Comparison of ENCODE assay signal across 8 cellular contexts in genomic region chr14:39176263-39177167, GRCh38. TPM values are rescaled to one million over a fixed set of nuclear protein-coding genes. Genes with fewer than 3 reads are reported as not detected.
DNase-seq lines count a peak whose midpoint lies in the region; ATAC-seq, FAIRE-seq and TF ChIP-seq lines count a peak whose summit lies in the region.

No MANE protein-coding gene starts in this region.

- intact Hi-C loops in psoas muscle (cut with DNase I), result loop anchor here (5.0 kb wide), 2 partner anchors 91 to 256 kb away; partner anchors contain the start of gene FBXO33 (in 1 of the 2)

- no peaks in the 10 kb centered on the region for H4K20me1 ChIP-seq in fibroblast of lung (ENCODE audit: control insufficient read depth, extremely low read depth, insufficient read depth, low read length)

- peaks cover 58% of the 10 kb centered on the region for H3K36me3 ChIP-seq in SK-N-MC (ENCODE audit: insufficient read depth, low read length)
- H3K36me3 ChIP-seq in fibroblast of lung (ENCODE audit: control insufficient read depth, insufficient read depth, low read length), result peaks cover 10% of the 10 kb centered on the region
- peaks cover 21 to 56% of the 10 kb centered on the region in 2 donors for H3K36me3 ChIP-seq in psoas muscle (ENCODE audit: insufficient read depth in 1 of 2, low read depth in 1 of 2)

- H3K9ac ChIP-seq in SK-N-MC (ENCODE audit: insufficient read length) (peak overlapping the region; percentile 99), fibroblast of lung (ENCODE audit: insufficient read depth, low read length) (peak overlapping the region; percentile 98)

- H3K4me3 ChIP-seq in GM12864 (ENCODE audit: low read depth, low read length) (peak overlapping the region; percentile 72), SK-N-MC (peak overlapping the region; percentile 94), fibroblast of lung (replicated peaks in 1 of 4; ENCODE audit: control extremely low read depth in 1 of 4, insufficient read depth in 1 of 4, low read depth in 3 of 4, low read length in 4 of 4) (peak overlapping the region; percentile 50 to 97 (median 80)), psoas muscle (peak overlapping the region; percentile 90)

- H3K27me3 ChIP-seq in fibroblast of lung (ENCODE audit: control insufficient read depth, insufficient read depth, low read length), result no peaks in the 10 kb centered on the region
- H3K27me3 ChIP-seq in psoas muscle (ENCODE audit: insufficient read depth in 3 of 3, low read length in 2 of 3), result no peaks in the 10 kb centered on the region

- H3K9me3 ChIP-seq in SK-N-MC (ENCODE audit: low read depth, low read length), result no peaks in the 10 kb centered on the region
- H3K9me3 ChIP-seq in fibroblast of lung (ENCODE audit: control insufficient read depth, insufficient read depth, low read depth, low read length), result no peaks in the 10 kb centered on the region
- H3K9me3 ChIP-seq in psoas muscle, result no peaks in the 10 kb centered on the region

- no peak for ATAC-seq in psoas muscle

- peaks cover 29% of the 10 kb centered on the region for H3K79me2 ChIP-seq in fibroblast of lung (ENCODE audit: control insufficient read depth, insufficient read depth, low read length)

- DNase-seq in GM12864 (ENCODE audit: low read depth) (no peak), SK-N-MC (ENCODE audit: low read depth, low spot score) (no peak), fibroblast of lung (ENCODE audit: low read depth in 2 of 2) (no peak), psoas muscle (no peak), frontal cortex (ENCODE audit: low spot score in 2 of 2) (no peak), HK-2 (ENCODE audit: unreplicated experiment) (no peak), OCI-M2 (lab: John Stamatoyannopoulos, UW; ENCODE audit: unreplicated experiment) (no peak)
- no peak for DNase-seq in effector CD8-positive, alpha-beta T cell (lab: John Stamatoyannopoulos, UW)

- no peak for TF ChIP-seq CTCF in GM12864 (IDR thresholded peaks at IDR 0.05; ENCODE audit: low read depth, low read length, missing control alignments)
- no peak for TF ChIP-seq CTCF in fibroblast of lung (conservative IDR thresholded peaks at IDR 0.05 in 1 of 2, IDR thresholded peaks at IDR 0.05 in 1 of 2; ENCODE audit: low read depth in 1 of 2, low read length in 2 of 2)
- no peak for TF ChIP-seq CTCF in psoas muscle (IDR thresholded peaks at IDR 0.05)

- H3K27ac ChIP-seq in SK-N-MC (peak overlapping the region; percentile 73), fibroblast of lung (ENCODE audit: insufficient read depth, low read length) (peak overlapping the region; percentile 96), psoas muscle (peak overlapping the region; percentile 94)

- WGBS in psoas muscle, 3 donors, result 62 to 63% (median 62%) methylated on average over 5 of the region's 5 CpGs

- peaks cover 6% of the 10 kb centered on the region for H3K4me1 ChIP-seq in fibroblast of lung (ENCODE audit: control insufficient read depth, extremely low read depth, insufficient read depth, low read length)
- H3K4me1 ChIP-seq in psoas muscle, result peaks cover 11% of the 10 kb centered on the region

- FAIRE-seq in frontal cortex (lab: Jason Lieb, UNC), result no peak

- H3K4me2 ChIP-seq in fibroblast of lung (ENCODE audit: extremely low read depth, insufficient read depth, low read length), result peak overlapping the region; percentile 90

- no peak overlapping the region for H2AFZ ChIP-seq in fibroblast of lung (ENCODE audit: low read length)

RNA-seq across cellular contexts. Expression of gene PNN, which starts 1.5 kb away (rescaled TPM):
- total RNA-seq in fibroblast of lung (13.1 and 14.4 TPM in 2 replicates), psoas muscle (10 to 100 TPM; 20.1 to 29.5 (median 26.4) TPM), frontal cortex (39.1 TPM)
- polyA plus RNA-seq in fibroblast of lung (14.9 and 16.0 TPM in 2 replicates), psoas muscle (10 to 100 TPM; 17.0 to 33.1 (median 27.6) TPM)
- polyA plus RNA-seq in fibroblast of lung (2012), result 27.0 and 29.2 TPM in 2 replicates
- polyA minus RNA-seq in fibroblast of lung (ENCODE audit: low replicate concordance), result 4.2 and 8.9 TPM in 2 replicates

RNA-seq across cellular contexts. Expression of gene TRAPPC6B, which starts 6.4 kb away (rescaled TPM):
- total RNA-seq in fibroblast of lung (26.2 and 35.3 TPM in 2 replicates), psoas muscle (10 to 100 TPM; 19.8 to 23.2 (median 22.6) TPM), frontal cortex (102 TPM)
- polyA plus RNA-seq in fibroblast of lung (25.4 and 31.5 TPM in 2 replicates), psoas muscle (10 to 100 TPM in 2 of 3 donors, 1 to 10 TPM in 1; 8.0 to 31.7 (median 10.4) TPM)
- 16.6 and 19.3 TPM in 2 replicates for polyA plus RNA-seq in fibroblast of lung (2012)
- 1.4 and 3.6 TPM in 2 replicates for polyA minus RNA-seq in fibroblast of lung (ENCODE audit: low replicate concordance)

RNA-seq across cellular contexts. Expression of gene MIA2, which starts 57.2 kb away (rescaled TPM):
- total RNA-seq in fibroblast of lung (11.8 and 15.0 TPM in 2 replicates), psoas muscle (10 to 100 TPM; 15.5 to 26.2 (median 21.3) TPM), frontal cortex (24.5 TPM)
- polyA plus RNA-seq in fibroblast of lung (8.5 and 9.7 TPM in 2 replicates), psoas muscle (10 to 100 TPM; 10.6 to 29.1 (median 12.6) TPM)
- polyA plus RNA-seq in fibroblast of lung (2012), result 5.9 and 7.3 TPM in 2 replicates
- polyA minus RNA-seq in fibroblast of lung (ENCODE audit: low replicate concordance), result 2.0 and 3.2 TPM in 2 replicates
